Comparison of ENCODE assay signal across 8 cellular contexts in genomic region chr11:45339754-45340519, GRCh38. TPM values are rescaled to one million over a fixed set of nuclear protein-coding genes. Genes with fewer than 3 reads are reported as not detected.
DNase-seq lines count a peak whose midpoint lies in the region; ATAC-seq, FAIRE-seq and TF ChIP-seq lines count a peak whose summit lies in the region.

No MANE protein-coding gene starts in this region.

- peak; percentile 85 for ATAC-seq in omental fat pad (ENCODE audit: low FRiP score)

- POLR2A ChIA-PET in HEK293 (lab: Yijun Ruan, JAX) = interaction anchor here (0.6 kb wide), 1 partner anchor 232 kb away, joined by 3 read pairs; no protein-coding TSS in a partner anchor

- TF ChIP-seq EP300 in suprapubic skin (IDR thresholded peaks at IDR 0.05) = no peak

- no peak overlapping the region for H3K4me3 ChIP-seq in HEK293 (ENCODE audit: low read depth, low read length)
- no peak overlapping the region for H3K4me3 ChIP-seq in MG63
- H3K4me3 ChIP-seq in SJSA1 = no peak overlapping the region
- H3K4me3 ChIP-seq in suprapubic skin = peak overlapping the region; percentile 25

- H3K36me3 ChIP-seq in HEK293 (ENCODE audit: control insufficient read depth in 2 of 2, insufficient read depth in 1 of 2, low read length in 2 of 2) = no peaks in the 10 kb centered on the region
- no peaks in the 10 kb centered on the region for H3K36me3 ChIP-seq in MG63
- H3K36me3 ChIP-seq in SJSA1 = no peaks in the 10 kb centered on the region
- H3K36me3 ChIP-seq in suprapubic skin = no peaks in the 10 kb centered on the region

- DNase-seq in GM04504 (ENCODE audit: low read depth) (peak; percentile 48), MG63 (peak; percentile 90), SJSA1 (ENCODE audit: low read depth in 1 of 2, low spot score in 2 of 2) (peak; percentile 88 to 96), frontal cortex (ENCODE audit: low spot score in 2 of 2) (peak; percentile 44 to 85), omental fat pad (ENCODE audit: low spot score) (peak; percentile 99), suprapubic skin (ENCODE audit: low spot score in 2 of 2) (peak; percentile 95 to 96)
- peak; percentile 93 for DNase-seq in activated gamma-delta T cell treated with anti-CD3 and anti-CD28 coated beads, Interleukin-2, amount 50 U/mL, for 16 hours (ENCODE audit: low read depth)

- no peak for FAIRE-seq in frontal cortex (lab: Jason Lieb, UNC)

- CTCF ChIA-PET in HEK293 (lab: Yijun Ruan, JAX) = interaction anchor here (0.6 to 3.3 kb wide), 16 partner anchors 9 to 458 kb away, joined by 3 to 34 read pairs (median 4); no protein-coding TSS in a partner anchor

- H3K4me1 ChIP-seq in HEK293 (ENCODE audit: control insufficient read depth, insufficient read depth, low read length) (no peaks in the 10 kb centered on the region), SJSA1 (replicated peaks) (no peaks in the 10 kb centered on the region), suprapubic skin (peaks cover 11% of the 10 kb centered on the region)

- TF ChIP-seq CTCF in HEK293 (tag by site-specific recombination; IDR thresholded peaks at IDR 0.05) (peak; percentile 82), omental fat pad (IDR thresholded peaks at IDR 0.05) (peak in 2 of 3 donors; percentile 77 to 81), suprapubic skin (IDR thresholded peaks at IDR 0.05) (peak; percentile 87)

- H3K27ac ChIP-seq in HEK293 (ENCODE audit: extremely low read depth, low read depth, low read length) = no peak overlapping the region
- no peak overlapping the region for H3K27ac ChIP-seq in SJSA1
- no peak overlapping the region for H3K27ac ChIP-seq in suprapubic skin

- no peak for TF ChIP-seq POLR2A in suprapubic skin (IDR thresholded peaks at IDR 0.05)

- WGBS in suprapubic skin = 8% methylated on average over 26 of the region's 26 CpGs

- H3K9me3 ChIP-seq in HEK293 (ENCODE audit: control insufficient read depth, insufficient read depth, low read depth, low read length) = no peaks in the 10 kb centered on the region
- H3K9me3 ChIP-seq in MG63 = no peaks in the 10 kb centered on the region
- no peaks in the 10 kb centered on the region for H3K9me3 ChIP-seq in SJSA1 (replicated peaks)
- H3K9me3 ChIP-seq in suprapubic skin = no peaks in the 10 kb centered on the region

- H3K27me3 ChIP-seq in MG63 (peaks cover 15% of the 10 kb centered on the region), SJSA1 (replicated peaks) (peaks cover 34% of the 10 kb centered on the region), suprapubic skin (no peaks in the 10 kb centered on the region)

TF ChIP-seq in HEK293, 187 proteins besides CTCF, POLR2A, EP300 and RAD21 (continues in another document):
- TF ChIP-seq AEBP2 (tag by site-specific recombination; IDR thresholded peaks at IDR 0.05; ENCODE audit: borderline replicate concordance) (no peak), KLF10 (tag by site-specific recombination; IDR thresholded peaks at IDR 0.05) (peak; percentile 34; the same call in 1 of the 2 replicates), ZNF202 (tag by site-specific recombination; IDR thresholded peaks at IDR 0.05; ENCODE audit: borderline replicate concordance) (no peak), ZSCAN4 (tag by site-specific recombination; IDR thresholded peaks at IDR 0.05) (no peak), ZNF24 (tag by site-specific recombination; IDR thresholded peaks at IDR 0.05) (no peak), SP2 (tag by site-specific recombination; IDR thresholded peaks at IDR 0.05) (0 out of 2 replicates have a peak, but pooled peaks have one; percentile 25), OVOL3 (tag by site-specific recombination; IDR thresholded peaks at IDR 0.05) (no peak), ZNF48 (tag by site-specific recombination; IDR thresholded peaks at IDR 0.05) (no peak), ZNF76 (tag by site-specific recombination; IDR thresholded peaks at IDR 0.05; ENCODE audit: borderline replicate concordance, low read depth) (0 out of 2 replicates have a peak, but pooled peaks have one; percentile 19), ZNF138 (tag by site-specific recombination; IDR thresholded peaks at IDR 0.05; ENCODE audit: borderline replicate concordance) (no peak), ZNF146 (tag by site-specific recombination; IDR thresholded peaks at IDR 0.05) (no peak), ZFP41 (tag by site-specific recombination; IDR thresholded peaks at IDR 0.05; ENCODE audit: borderline replicate concordance) (no peak), ZNF600 (tag by site-specific recombination; IDR thresholded peaks at IDR 0.05) (0 out of 2 replicates have a peak, but pooled peaks have one; percentile 33), MEIS1 (CRISPR knock-in tag; IDR thresholded peaks at IDR 0.05; ENCODE audit: borderline replicate concordance) (no peak), ZNF248 (tag by site-specific recombination; IDR thresholded peaks at IDR 0.05) (no peak), ZNF302 (tag by site-specific recombination; IDR thresholded peaks at IDR 0.05; ENCODE audit: low read depth) (no peak), TRIM28 (IDR thresholded peaks at IDR 0.05; ENCODE audit: borderline replicate concordance, low read length) (no peak), ZNF626 (tag by site-specific recombination; IDR thresholded peaks at IDR 0.05) (no peak), PRDM10 (tag by site-specific recombination; IDR thresholded peaks at IDR 0.05) (peak; percentile 65), ZNF660 (tag by site-specific recombination; IDR thresholded peaks at IDR 0.05) (peak; percentile 87), REPIN1 (tag by site-specific recombination; IDR thresholded peaks at IDR 0.05; ENCODE audit: low read depth) (no peak), SP3 (tag by site-specific recombination; IDR thresholded peaks at IDR 0.05) (peak; percentile 61; the same call in 1 of the 2 replicates), TCF7L2 (IDR thresholded peaks at IDR 0.05; ENCODE audit: borderline replicate concordance, low read depth, low read length) (no peak), ZNF548 (tag by site-specific recombination; IDR thresholded peaks at IDR 0.05) (no peak), KLF8 (tag by site-specific recombination; IDR thresholded peaks at IDR 0.05) (no peak), ZNF221 (tag by site-specific recombination; IDR thresholded peaks at IDR 0.05; ENCODE audit: borderline replicate concordance) (no peak), GLI4 (tag by site-specific recombination; IDR thresholded peaks at IDR 0.05) (no peak)

RNA-seq across cellular contexts. Expression of gene SYT13, which starts 53.8 kb away (rescaled TPM):
- total RNA-seq in MG63 (2014; rRNA removed; shearing (Covaris generic); ENCODE audit: low replicate concordance) = not detected in 2 replicates
- not detected in 2 replicates for total RNA-seq in SJSA1 (2014; rRNA removed; shearing (Covaris generic))
- 191 TPM for total RNA-seq in frontal cortex
- not detected for total RNA-seq in omental fat pad
- total RNA-seq in suprapubic skin = 1 to 10 TPM in 2 of 4 donors, not detected in 2; 1.8 to 4.6 TPM

Comparison
In these comparisons a context has a peak if more than half of its experiments do, and no peak if none do; other contexts are left out.
1. DNase-seq: peak in every context shown above with its lines; median percentile 99 in omental fat pad; 96 in suprapubic skin; 93 in activated gamma-delta T cell treated with anti-CD3 and anti-CD28 coated beads, Interleukin-2, amount 50 U/mL, for 16 hours; 92 in SJSA1; 90 in MG63; 64 in frontal cortex; 48 in GM04504.
2. RNA of gene SYT13, which starts 53.8 kb away (total RNA-seq): 191 TPM in frontal cortex (single experiment); 1.8 to 4.6 TPM in suprapubic skin, not detected in MG63, not detected in SJSA1 and not detected in omental fat pad; every median in the first group is over 10 times any median in the second.
3. Peak in every context shown above with its lines, with median percentiles within 50 percentile points of each other: CTCF ChIP-seq.